Comparison of ENCODE assay signal across 29 cellular contexts in genomic region chr9:72684615-72685014, GRCh38.
"Had no signal": no experiment of that assay in that cellular context is flagged by ENCODE, and none has a peak within 500 bp of the region (broad histone marks: within the 10 kb centered on the region; RNA-seq: fewer than 3 reads in every experiment).

No MANE protein-coding gene starts in this region.

- H3K4me2 ChIP-seq: hepatocyte had no signal

- H3K4me3 ChIP-seq: colonic mucosa, coronary artery, dorsolateral prefrontal cortex, esophagus muscularis mucosa, esophagus squamous epithelium, gastrocnemius medialis, gastroesophageal sphincter, heart left ventricle, heart right ventricle, hepatocyte had no signal

- H3K9me3 ChIP-seq: colonic mucosa, esophagus muscularis mucosa, esophagus squamous epithelium, gastrocnemius medialis, gastroesophageal sphincter, heart left ventricle had no signal

- H3K79me2 ChIP-seq: hepatocyte had no signal

- H3K36me3 ChIP-seq: colonic mucosa, esophagus muscularis mucosa, esophagus squamous epithelium, gastrocnemius medialis, gastroesophageal sphincter, heart left ventricle, heart right ventricle had no signal

- H2AFZ ChIP-seq: hepatocyte had no signal

- H3K27ac ChIP-seq: colonic mucosa, coronary artery, epithelial cell of prostate, esophagus muscularis mucosa, esophagus squamous epithelium, foreskin keratinocyte, gastrocnemius medialis, gastroesophageal sphincter, heart left ventricle, heart right ventricle, hepatocyte had no signal

- H3K4me3 Mint-ChIP-seq: dendritic cell treated with granulocyte-macrophage colony-stimulating factor and Interleukin-4, amounts not matched to agents 40 ng/mL and 50 ng/mL, for 4 days; effector memory CD8-positive, alpha-beta T cell had no signal

- H3K4me1 ChIP-seq: colonic mucosa, esophagus muscularis mucosa, esophagus squamous epithelium, gastrocnemius medialis, gastroesophageal sphincter, heart left ventricle, heart right ventricle had no signal

- FAIRE-seq: endometrium, endothelial cell of umbilical vein, frontal cortex had no signal

- ATAC-seq: effector memory CD8-positive, alpha-beta T cell; esophagus mucosa; foreskin keratinocyte; gastrocnemius medialis; gastroesophageal sphincter; heart left ventricle; heart right ventricle had no signal

- H3K27me3 ChIP-seq: colonic mucosa, dorsolateral prefrontal cortex, esophagus muscularis mucosa, esophagus squamous epithelium, foreskin keratinocyte, gastrocnemius medialis, gastroesophageal sphincter, heart left ventricle, heart right ventricle, hepatocyte had no signal

- H3K9me3 Mint-ChIP-seq: dendritic cell treated with granulocyte-macrophage colony-stimulating factor and Interleukin-4, amounts not matched to agents 40 ng/mL and 50 ng/mL, for 4 days; effector memory CD8-positive, alpha-beta T cell had no signal

- DNase-seq: colonic mucosa; cortex of kidney; dermis blood vessel endothelial cell; dorsolateral prefrontal cortex; effector CD4-positive, alpha-beta T cell; effector CD8-positive, alpha-beta T cell; effector memory CD4-positive, alpha-beta T cell; effector memory CD8-positive, alpha-beta T cell; erythroblast; esophagus squamous epithelium; foreskin fibroblast; foreskin keratinocyte; foreskin melanocyte; gastrocnemius medialis; glutamatergic neuron; head of caudate nucleus; heart left ventricle; heart right ventricle; hippocampal formation had no signal

- H3K27ac Mint-ChIP-seq: dendritic cell treated with granulocyte-macrophage colony-stimulating factor and Interleukin-4, amounts not matched to agents 40 ng/mL and 50 ng/mL, for 4 days; effector memory CD8-positive, alpha-beta T cell had no signal
